ENCODE assay signal across 19 cellular contexts in the genomic region with DNA sequence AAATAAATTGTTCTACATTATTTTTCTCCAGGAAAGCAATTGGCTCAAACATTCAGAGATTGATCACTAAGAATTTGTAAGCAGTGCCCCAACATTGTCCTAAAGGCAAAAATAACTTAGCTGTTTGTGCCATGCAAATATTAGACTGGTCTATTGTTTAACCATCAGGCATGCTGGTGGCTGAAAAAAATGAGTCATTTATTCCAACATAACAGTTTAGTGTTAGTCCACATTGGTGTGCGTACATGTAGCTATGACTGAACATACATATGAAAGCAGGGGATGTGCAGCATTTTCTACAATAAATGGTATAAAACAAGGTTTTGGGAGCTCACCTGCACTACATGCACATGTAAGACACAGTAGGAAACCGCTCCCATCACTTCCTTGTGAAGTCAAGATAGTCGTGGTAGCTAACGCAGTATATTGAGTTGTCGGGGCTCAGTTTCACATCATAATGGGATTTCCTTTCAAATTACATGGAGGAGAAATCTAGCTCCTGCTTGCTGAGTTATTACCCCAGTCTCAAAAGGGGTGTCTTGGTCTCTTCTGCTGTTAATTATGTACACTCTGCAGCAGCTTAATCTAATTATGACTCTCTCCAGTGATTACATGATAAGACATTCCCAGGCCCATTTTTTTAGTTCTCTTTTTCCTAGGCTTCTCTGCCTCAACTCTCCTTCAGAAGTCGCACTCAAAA.
"Had no signal": no experiment of that assay in that cellular context is flagged by ENCODE, and none has a peak within 500 bp of the region (broad histone marks: within the 10 kb centered on the region; RNA-seq: fewer than 3 reads in every experiment).

No MANE protein-coding gene starts in this region.

- H3K4me1 Mint-ChIP-seq: activated CD4-positive, alpha-beta memory T cell treated with anti-CD3 and anti-CD28 coated beads, Interleukin-2, amount 10 ng/mL, durations not matched to agents 7 days and 5 days; activated CD4-positive, alpha-beta T cell treated with anti-CD3 and anti-CD28 coated beads, Interleukin-2, amount 10 ng/mL, durations not matched to agents 24 days and 14 days; memory B cell; neural crest cell; stimulated activated memory B cell treated with anti-CD40 and anti-IgM and Interleukin-4, amounts not matched to agents 10 μg/mL and 1 μg/mL and 100 μg/mL, for 72 hours had no signal

- H3K36me3 Mint-ChIP-seq: memory B cell; stimulated activated memory B cell treated with anti-CD40 and anti-IgM and Interleukin-4, amounts not matched to agents 10 μg/mL and 1 μg/mL and 100 μg/mL, for 72 hours had no signal

- ATAC-seq: activated CD4-positive, CD25-positive, alpha-beta regulatory T cell treated with anti-CD3 and anti-CD28 coated beads, Interleukin-2, amount 50 U/mL, for 24 hours; body of pancreas; left colon; mucosa of descending colon; sciatic nerve; stimulated activated memory B cell treated with anti-CD40 and anti-IgM and Interleukin-4, amounts not matched to agents 10 μg/mL and 1 μg/mL and 100 μg/mL, for 72 hours had no signal

- H3K4me3 Mint-ChIP-seq: activated CD4-positive, alpha-beta memory T cell treated with anti-CD3 and anti-CD28 coated beads, Interleukin-2, amount 10 ng/mL, durations not matched to agents 7 days and 5 days; activated CD4-positive, alpha-beta T cell treated with anti-CD3 and anti-CD28 coated beads, Interleukin-2, amount 10 ng/mL, durations not matched to agents 24 days and 14 days; activated T-helper 1 cell treated with anti-CD3 and anti-CD28 coated beads, Interleukin-12 subunit alpha, Interleukin-12 subunit beta, Interleukin-2, Interleukin-4 antibody, amounts not matched to agents 30 ng/mL and 10 ng/mL and 1 ng/mL, durations not matched to agents 14 hours and 24 hours and 36 hours; memory B cell; neural crest cell; stimulated activated memory B cell treated with anti-CD40 and anti-IgM and Interleukin-4, amounts not matched to agents 10 μg/mL and 1 μg/mL and 100 μg/mL, for 72 hours had no signal

- H3K27me3 Mint-ChIP-seq: activated CD4-positive, alpha-beta T cell treated with anti-CD3 and anti-CD28 coated beads, Interleukin-2, amount 10 ng/mL, durations not matched to agents 24 days and 14 days; memory B cell; stimulated activated memory B cell treated with anti-CD40 and anti-IgM and Interleukin-4, amounts not matched to agents 10 μg/mL and 1 μg/mL and 100 μg/mL, for 72 hours had no signal

- H3K27ac Mint-ChIP-seq: activated CD4-positive, alpha-beta memory T cell treated with anti-CD3 and anti-CD28 coated beads, Interleukin-2, amount 10 ng/mL, durations not matched to agents 7 days and 5 days; activated CD4-positive, alpha-beta T cell treated with anti-CD3 and anti-CD28 coated beads, Interleukin-2, amount 10 ng/mL, durations not matched to agents 24 days and 14 days; activated T-helper 1 cell treated with anti-CD3 and anti-CD28 coated beads, Interleukin-12 subunit alpha, Interleukin-12 subunit beta, Interleukin-2, Interleukin-4 antibody, amounts not matched to agents 30 ng/mL and 10 ng/mL and 1 ng/mL, durations not matched to agents 14 hours and 24 hours and 36 hours; memory B cell; stimulated activated memory B cell treated with anti-CD40 and anti-IgM and Interleukin-4, amounts not matched to agents 10 μg/mL and 1 μg/mL and 100 μg/mL, for 72 hours had no signal

- H3K9me3 Mint-ChIP-seq: activated CD4-positive, alpha-beta memory T cell treated with anti-CD3 and anti-CD28 coated beads, Interleukin-2, amount 10 ng/mL, durations not matched to agents 7 days and 5 days; activated CD4-positive, alpha-beta T cell treated with anti-CD3 and anti-CD28 coated beads, Interleukin-2, amount 10 ng/mL, durations not matched to agents 24 days and 14 days; activated T-helper 1 cell treated with anti-CD3 and anti-CD28 coated beads, Interleukin-12 subunit alpha, Interleukin-12 subunit beta, Interleukin-2, Interleukin-4 antibody, amounts not matched to agents 30 ng/mL and 10 ng/mL and 1 ng/mL, durations not matched to agents 14 hours and 24 hours and 36 hours; memory B cell; stimulated activated memory B cell treated with anti-CD40 and anti-IgM and Interleukin-4, amounts not matched to agents 10 μg/mL and 1 μg/mL and 100 μg/mL, for 72 hours had no signal

- DNase-seq: activated CD4-positive, alpha-beta memory T cell treated with anti-CD3 and anti-CD28 coated beads, Interleukin-2, amount 10 ng/mL, durations not matched to agents 7 days and 5 days; activated CD4-positive, alpha-beta T cell treated with anti-CD3 and anti-CD28 coated beads, Interleukin-2, amount 10 ng/mL, durations not matched to agents 24 days and 14 days; activated gamma-delta T cell; activated naive CD4-positive, alpha-beta T cell treated with anti-CD3 and anti-CD28 coated beads, Interleukin-2, amount 50 U/mL, for 16 hours; anterior cingulate cortex; body of pancreas; left colon; mucosa of descending colon; occipital lobe; posterior cingulate gyrus; small intestine; stimulated activated CD4-positive, alpha-beta T cell treated with anti-CD3 and anti-CD28 coated beads, Interleukin-15, amount 100 ng/mL, for 24 hours; transverse colon had no signal
